Comparison of ENCODE assay signal across 15 cellular contexts in genomic region chr3:180947761-180948390, GRCh38. TPM values are rescaled to one million over a fixed set of nuclear protein-coding genes. Genes with fewer than 3 reads are reported as not detected.
A peak's percentile ranks its signal among the peaks of the same experiment; 100 is the strongest.
DNase-seq lines count a peak whose midpoint lies in the region; ATAC-seq and TF ChIP-seq lines count a peak whose summit lies in the region.
"Had no signal": no experiment of that assay in that cellular context is flagged by ENCODE, and none has a peak within 500 bp of the region (broad histone marks: within the 10 kb centered on the region; RNA-seq: fewer than 3 reads in every experiment).

No MANE protein-coding gene starts in this region.

- POLR2A ChIA-PET in T-cell (lab: Charles Lee) (no interaction called here), PC-9 (lab: Charles Lee; ENCODE audit: unreplicated experiment) (no interaction called here)

- H3K27ac Mint-ChIP-seq in T-cell: no peak overlapping the region

- no peaks in the 10 kb centered on the region for H3K9me3 ChIP-seq in upper lobe of right lung
- H3K9me3 ChIP-seq in PC-9 (ENCODE audit: insufficient read depth, low read depth): no peaks in the 10 kb centered on the region
- H3K9me3 ChIP-seq: BLaER1 treated with 17β-estradiol and CSF1 and Interleukin-3, amounts not matched to agents 10 nM and 100 nM had no signal

- no peak overlapping the region for H3K4me2 ChIP-seq in PC-9
- H3K4me2 ChIP-seq: hepatocyte had no signal

- CTCF ChIA-PET in T-cell (lab: Charles Lee): interaction anchor here in 1 of 2 donors (0.6 to 1.2 kb wide), 3 partner anchors 13 to 35 kb away, joined by 3 to 5 read pairs (median 3); partner anchors contain the start of gene FXR1
- CTCF ChIA-PET in PC-9 (lab: Charles Lee): no interaction called here

- no peaks in the 10 kb centered on the region; the same call in 1 of the 2 replicates for H3F3A ChIP-seq in PC-9 (ENCODE audit: insufficient read depth, low read depth)

- TF ChIP-seq CTCF in GM13977 (IDR thresholded peaks at IDR 0.05; ENCODE audit: extremely low read depth, insufficient read depth, missing control alignments): no peak
- no peak for TF ChIP-seq CTCF in upper lobe of right lung (IDR thresholded peaks at IDR 0.05)
- TF ChIP-seq CTCF in PC-9 (conservative IDR thresholded peaks at IDR 0.05): no peak

- peaks cover 27% of the 10 kb centered on the region for H3K79me2 ChIP-seq in PC-9 (ENCODE audit: low read depth)

- BruUV-seq in PC-9 (replicated peaks; lab: Mats Ljungman, UMichigan): no TSS peak

- peaks cover 51% of the 10 kb centered on the region for H4K20me1 ChIP-seq in PC-9 (ENCODE audit: insufficient read depth)

- in situ Hi-C loops in GM13977 (cut with MboI; ENCODE audit: low pct_unique_long_range_greater_than_20kb, low sequenced_read_pairs, unreplicated experiment): no loop called here

- no peaks in the 10 kb centered on the region for H3K27me3 ChIP-seq in upper lobe of right lung
- no peaks in the 10 kb centered on the region for H3K27me3 ChIP-seq in PC-9 (ENCODE audit: insufficient read depth, low read depth)
- H3K27me3 ChIP-seq: BLaER1 treated with 17β-estradiol and CSF1 and Interleukin-3, amounts not matched to agents 10 nM and 100 nM; hepatocyte had no signal

- H3K4me1 Mint-ChIP-seq in T-cell: peaks cover 7 to 13% (median 11%) of the 10 kb centered on the region in 3 donors

- peaks cover 57% of the 10 kb centered on the region for H3K36me3 ChIP-seq in upper lobe of right lung
- H3K36me3 ChIP-seq in PC-9 (ENCODE audit: low read depth): peaks cover 31% of the 10 kb centered on the region

- ATAC-seq in GM21360 (IDR thresholded peaks at IDR 0.05; ENCODE audit: unreplicated experiment) (peak; percentile 69), HG03280 (IDR thresholded peaks at IDR 0.05; ENCODE audit: unreplicated experiment) (peak; percentile 73), T-cell (replicated peaks in 1 of 4) (no peak), upper lobe of right lung (no peak)

- no peaks in the 10 kb centered on the region for H3K27me3 Mint-ChIP-seq in T-cell

- no peak overlapping the region for H3K4me3 ChIP-seq in upper lobe of right lung
- no peak overlapping the region for H3K4me3 ChIP-seq in PC-9
- H3K4me3 ChIP-seq: BLaER1 treated with 17β-estradiol and CSF1 and Interleukin-3, amounts not matched to agents 10 nM and 100 nM; hepatocyte had no signal

- H3K36me3 Mint-ChIP-seq in T-cell: peaks cover 46% of the 10 kb centered on the region

- H2AFZ ChIP-seq in PC-9: no peak overlapping the region
- H2AFZ ChIP-seq: hepatocyte had no signal

- no peaks in the 10 kb centered on the region for H3K9me2 ChIP-seq in PC-9 (ENCODE audit: insufficient read depth)

- no peak overlapping the region for H3K4me3 Mint-ChIP-seq in T-cell

- H3K27ac ChIP-seq in upper lobe of right lung: no peak overlapping the region
- no peak overlapping the region for H3K27ac ChIP-seq in PC-9
- H3K27ac ChIP-seq: BLaER1 treated with 17β-estradiol and CSF1 and Interleukin-3, amounts not matched to agents 10 nM and 100 nM; hepatocyte had no signal

- no peaks in the 10 kb centered on the region for H3K9me3 Mint-ChIP-seq in T-cell

- no peaks in the 10 kb centered on the region for H3K4me1 ChIP-seq in upper lobe of right lung
- no peaks in the 10 kb centered on the region for H3K4me1 ChIP-seq in PC-9 (replicated peaks; ENCODE audit: insufficient read depth)

- intact Hi-C loops in upper lobe of right lung (cut with DNase I): no loop called here
- intact Hi-C loops in PC-9 (cut with micrococcal nuclease; ENCODE audit: unreplicated experiment): no loop called here

- DNase-seq in GM13977 (ENCODE audit: low spot score) (peak; percentile 18), OCI-M1 (lab: John Stamatoyannopoulos, UW) (peak; percentile 38), T-cell (no peak), cerebellar cortex (ENCODE audit: low spot score) (no peak), upper lobe of right lung (no peak), PC-9 (no peak)
- DNase-seq: effector memory CD4-positive, alpha-beta T cell; GOT3; NCI-H345; retina; T-helper 1 cell had no signal

RNA-seq across cellular contexts. Expression of gene FXR1, which starts 35.4 kb away (rescaled TPM):
- 100 to 1,000 TPM in 3 of 5 donors, 10 to 100 TPM in 2; 97.5 to 150 (median 100) TPM for total RNA-seq in T-cell
- 97.3 TPM for total RNA-seq in upper lobe of right lung
- total RNA-seq in PC-9 (2021): 236 and 288 TPM in 2 replicates

RNA-seq across cellular contexts. Expression of gene DNAJC19, which starts 41.7 kb away (rescaled TPM):
- total RNA-seq in T-cell: 10 to 100 TPM; 29.2 to 52.6 (median 42.0) TPM
- 40.4 TPM for total RNA-seq in upper lobe of right lung
- total RNA-seq in PC-9 (2021): 85.6 and 86.9 TPM in 2 replicates

Comparison
In these comparisons a context has a peak if more than half of its experiments do, and no peak if none do; other contexts are left out.
1. DNase-seq: peak in GM13977 (single experiment) and OCI-M1 (single experiment); none in T-cell (0 of 34), cerebellar cortex (single experiment), upper lobe of right lung (single experiment) and PC-9 (0 of 2).
2. ATAC-seq: peak in GM21360 (single experiment) and HG03280 (single experiment); none in T-cell (0 of 4) and upper lobe of right lung (single experiment).